9 cellular contexts compared by ENCODE assay signal in the genomic region with DNA sequence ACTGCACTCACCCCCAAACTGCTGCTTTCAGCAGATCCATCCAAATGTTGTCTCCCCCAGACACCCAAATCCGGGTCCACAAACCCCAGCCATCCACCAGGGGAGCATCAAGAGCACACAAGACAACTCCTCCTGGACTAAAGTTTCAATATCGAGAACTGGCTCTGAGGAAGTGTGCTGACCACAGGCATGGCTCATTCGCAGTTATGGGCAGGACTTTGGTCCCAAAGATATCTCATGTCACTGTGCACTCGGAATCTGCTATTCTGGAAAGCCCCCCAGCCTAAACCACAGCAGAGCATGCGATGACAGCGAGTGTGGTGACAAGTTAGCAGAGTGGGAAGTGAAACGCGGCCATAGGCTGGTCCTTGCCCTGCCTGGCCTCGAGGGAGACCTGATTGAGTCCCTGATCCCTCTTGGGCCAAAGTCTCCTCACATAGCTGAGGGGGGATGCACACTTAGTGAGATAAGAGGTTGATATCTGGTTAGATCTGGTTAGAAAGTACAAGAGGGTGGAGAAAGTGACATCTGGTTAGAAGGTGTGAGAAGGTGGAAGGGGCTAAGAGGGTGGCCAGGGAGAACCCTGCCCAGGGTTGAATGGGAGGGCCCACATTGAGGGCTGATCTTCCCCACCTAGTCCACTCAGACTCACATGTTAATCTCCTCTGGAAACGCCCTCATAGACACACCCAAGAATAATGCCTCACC.
DNase-seq lines count a peak whose midpoint lies in the region; ATAC-seq and TF ChIP-seq lines count a peak whose summit lies in the region.
"Had no signal": no experiment of that assay in that cellular context is flagged by ENCODE, and none has a peak within 500 bp of the region (broad histone marks: within the 10 kb centered on the region; RNA-seq: fewer than 3 reads in every experiment).

No MANE protein-coding gene starts in this region.

- H3K4me1 ChIP-seq in osteoblast (ENCODE audit: insufficient read depth, low read length) = peaks cover 38% of the 10 kb centered on the region
- no peaks in the 10 kb centered on the region for H3K4me1 ChIP-seq in CD4-positive, alpha-beta memory T cell (ENCODE audit: insufficient read depth, low read length)

- no peaks in the 10 kb centered on the region for H4K20me1 ChIP-seq in osteoblast (ENCODE audit: insufficient read depth, low read length)

- CTCF ChIA-PET in CD4-positive, alpha-beta memory T cell (lab: Charles Lee; ENCODE audit: partially characterized antibody) = no interaction called here
- CTCF ChIA-PET in Calu3 (lab: Charles Lee) = interaction anchor here (0.6 to 2.5 kb wide), 2 partner anchors 13 to 14 kb away, joined by 3 to 9 read pairs; no protein-coding TSS in a partner anchor

- H3K4me3 Mint-ChIP-seq in CD4-positive, alpha-beta memory T cell = no peak overlapping the region
- no peak overlapping the region for H3K4me3 Mint-ChIP-seq in naive thymus-derived CD8-positive, alpha-beta T cell
- H3K4me3 Mint-ChIP-seq in Calu3 (ENCODE audit: low read depth, unreplicated experiment) = no peak overlapping the region

- H3K27ac Mint-ChIP-seq in CD4-positive, alpha-beta memory T cell = peak overlapping the region in 1 of 7 donors; percentile 38
- H3K27ac Mint-ChIP-seq in naive thymus-derived CD8-positive, alpha-beta T cell = peak overlapping the region in 1 of 10 donors; percentile 73
- H3K27ac Mint-ChIP-seq in Calu3 (ENCODE audit: unreplicated experiment) = no peak overlapping the region

- H3K79me2 ChIP-seq in osteoblast (ENCODE audit: insufficient read depth, low read length) = no peaks in the 10 kb centered on the region

- peaks cover 3% of the 10 kb centered on the region for H3K9me3 ChIP-seq in osteoblast (ENCODE audit: low read depth, low read length)
- H3K9me3 ChIP-seq in CD4-positive, alpha-beta memory T cell (ENCODE audit: control insufficient read depth in 1 of 2, low read length in 2 of 2) = no peaks in the 10 kb centered on the region
- H3K9me3 ChIP-seq: thoracic aorta had no signal

- DNase-seq in SIG-M5 treated with dmso at 0.1 percent for 504 hours (lab: John Stamatoyannopoulos, UW; ENCODE audit: unreplicated experiment) (peak; percentile 40), osteoblast (ENCODE audit: insufficient read length, low spot score, missing footprints) (no peak), Calu3 (no peak)
- DNase-seq in CD4-positive, alpha-beta memory T cell = no peak
- DNase-seq in naive thymus-derived CD8-positive, alpha-beta T cell = no peak
- no peak for DNase-seq in effector CD4-positive, alpha-beta T cell

- POLR2A ChIA-PET in CD4-positive, alpha-beta memory T cell (lab: Charles Lee; ENCODE audit: partially characterized antibody) = no interaction called here
- POLR2A ChIA-PET in naive thymus-derived CD8-positive, alpha-beta T cell (lab: Charles Lee) = no interaction called here

- peaks cover 6 to 28% of the 10 kb centered on the region in 2 donors for H3K27me3 Mint-ChIP-seq in CD4-positive, alpha-beta memory T cell
- H3K27me3 Mint-ChIP-seq in naive thymus-derived CD8-positive, alpha-beta T cell = peaks cover 3 to 18% (median 15%) of the 10 kb centered on the region in 5 donors
- no peaks in the 10 kb centered on the region for H3K27me3 Mint-ChIP-seq in Calu3 (ENCODE audit: unreplicated experiment)

- H3K4me3 ChIP-seq in osteoblast (ENCODE audit: insufficient read depth, low read length) = no peak overlapping the region
- no peak overlapping the region for H3K4me3 ChIP-seq in CD4-positive, alpha-beta memory T cell (ENCODE audit: low read length in 2 of 2)
- H3K4me3 ChIP-seq: thoracic aorta had no signal

- no peaks in the 10 kb centered on the region for H3K36me3 Mint-ChIP-seq in CD4-positive, alpha-beta memory T cell
- H3K36me3 Mint-ChIP-seq in naive thymus-derived CD8-positive, alpha-beta T cell = peaks cover 0 to 10% (median 0%) of the 10 kb centered on the region in 3 donors
- H3K36me3 Mint-ChIP-seq in Calu3 (ENCODE audit: insufficient read depth, unreplicated experiment) = no peaks in the 10 kb centered on the region

- H3K27me3 ChIP-seq in osteoblast (ENCODE audit: insufficient read depth, low read length) = no peaks in the 10 kb centered on the region
- no peaks in the 10 kb centered on the region for H3K27me3 ChIP-seq in CD4-positive, alpha-beta memory T cell (ENCODE audit: insufficient read depth, low read length)

- no peaks in the 10 kb centered on the region for H3K36me3 ChIP-seq in osteoblast (ENCODE audit: insufficient read depth, low read length)
- no peaks in the 10 kb centered on the region for H3K36me3 ChIP-seq in CD4-positive, alpha-beta memory T cell (ENCODE audit: insufficient read depth, low read length)
- H3K36me3 ChIP-seq: thoracic aorta had no signal

- peak; percentile 68 for ATAC-seq in GM19043 (IDR thresholded peaks at IDR 0.05; ENCODE audit: low read depth, unreplicated experiment)
- peak; percentile 91 for ATAC-seq in HG02852 (IDR thresholded peaks at IDR 0.05; ENCODE audit: unreplicated experiment)
- ATAC-seq in naive thymus-derived CD8-positive, alpha-beta T cell = no peak

- no TSS peak for BruUV-seq in Calu3 (replicated peaks; lab: Mats Ljungman, UMichigan)

- peaks cover 0 to 2% (median 0%) of the 10 kb centered on the region in 8 donors for H3K9me3 Mint-ChIP-seq in CD4-positive, alpha-beta memory T cell
- H3K9me3 Mint-ChIP-seq in naive thymus-derived CD8-positive, alpha-beta T cell = peaks cover 0 to 14% (median 1%) of the 10 kb centered on the region in 9 donors
- H3K9me3 Mint-ChIP-seq in Calu3 (ENCODE audit: low read depth, unreplicated experiment) = peaks cover 5% of the 10 kb centered on the region

- intact Hi-C loops in CD4-positive, alpha-beta memory T cell (cut with micrococcal nuclease) = no loop called here
- intact Hi-C loops in Calu3 (cut with micrococcal nuclease; ENCODE audit: unreplicated experiment) = no loop called here

- no peaks in the 10 kb centered on the region for H3K4me1 Mint-ChIP-seq in CD4-positive, alpha-beta memory T cell
- H3K4me1 Mint-ChIP-seq in naive thymus-derived CD8-positive, alpha-beta T cell = peaks cover 0 to 2% (median 0%) of the 10 kb centered on the region in 4 donors
- peaks cover 26% of the 10 kb centered on the region for H3K4me1 Mint-ChIP-seq in Calu3 (ENCODE audit: low read depth, unreplicated experiment)

- H3K4me2 ChIP-seq in osteoblast (ENCODE audit: insufficient read depth, low read length) = peak overlapping the region; percentile 23

- peak overlapping the region; percentile 25 for H3K27ac ChIP-seq in osteoblast (ENCODE audit: low read depth, low read length)
- no peak overlapping the region for H3K27ac ChIP-seq in CD4-positive, alpha-beta memory T cell (ENCODE audit: low read depth, low read length)
- H3K27ac ChIP-seq: thoracic aorta had no signal

- H2AFZ ChIP-seq in osteoblast (ENCODE audit: low read length) = peak overlapping the region; percentile 23

- peak; percentile 45 for TF ChIP-seq CTCF in osteoblast (IDR thresholded peaks at IDR 0.05; ENCODE audit: extremely low read depth, low read depth, low read length)
- TF ChIP-seq CTCF in Calu3 (IDR thresholded peaks at IDR 0.05; ENCODE audit: unreplicated experiment) = no peak

Comparison
In these comparisons a context has a peak if more than half of its experiments do, and no peak if none do; other contexts are left out.
1. ATAC-seq: peak in GM19043 (single experiment) and HG02852 (single experiment); none in naive thymus-derived CD8-positive, alpha-beta T cell (0 of 2).